In genomic region chr1:36824390-36824861, GRCh38 we compare ENCODE assay signal across 1 cellular context.
TF ChIP-seq lines count a peak whose summit lies in the region.

No MANE protein-coding gene starts in this region.

TF ChIP-seq in K562, 482 proteins besides CTCF, POLR2A, EP300 and RAD21 (continued from another document and continues in another):
- TF ChIP-seq, protein P1, sequence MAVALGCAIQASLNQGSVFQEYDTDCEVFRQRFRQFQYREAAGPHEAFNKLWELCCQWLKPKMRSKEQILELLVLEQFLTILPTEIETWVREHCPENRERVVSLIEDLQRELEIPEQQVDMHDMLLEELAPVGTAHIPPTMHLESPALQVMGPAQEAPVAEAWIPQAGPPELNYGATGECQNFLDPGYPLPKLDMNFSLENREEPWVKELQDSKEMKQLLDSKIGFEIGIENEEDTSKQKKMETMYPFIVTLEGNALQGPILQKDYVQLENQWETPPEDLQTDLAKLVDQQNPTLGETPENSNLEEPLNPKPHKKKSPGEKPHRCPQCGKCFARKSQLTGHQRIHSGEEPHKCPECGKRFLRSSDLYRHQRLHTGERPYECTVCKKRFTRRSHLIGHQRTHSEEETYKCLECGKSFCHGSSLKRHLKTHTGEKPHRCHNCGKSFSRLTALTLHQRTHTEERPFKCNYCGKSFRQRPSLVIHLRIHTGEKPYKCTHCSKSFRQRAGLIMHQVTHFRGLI (CRISPR knock-in tag; IDR thresholded peaks at IDR 0.05) = no peak
- no peak for TF ChIP-seq RERE (CRISPR knock-in tag; IDR thresholded peaks at IDR 0.05; ENCODE audit: borderline replicate concordance)
- no peak for TF ChIP-seq GMEB1 (CRISPR knock-in tag; IDR thresholded peaks at IDR 0.05)
- TF ChIP-seq ZNF512 (tag; IDR thresholded peaks at IDR 0.05) = no peak
- no peak for TF ChIP-seq HDAC6 (IDR thresholded peaks at IDR 0.05; ENCODE audit: low read depth, low read length)
- no peak for TF ChIP-seq ZBTB34 (CRISPR knock-in tag; IDR thresholded peaks at IDR 0.05)
- no peak for TF ChIP-seq ZNF583 (CRISPR knock-in tag; IDR thresholded peaks at IDR 0.05)
- TF ChIP-seq FOXK2 (conservative IDR thresholded peaks at IDR 0.05 in 1 of 2, IDR thresholded peaks at IDR 0.05 in 1 of 2; ENCODE audit: low read depth in 2 of 2) = no peak
- TF ChIP-seq HNRNPLL (IDR thresholded peaks at IDR 0.05; ENCODE audit: low read depth, low read length, poor library complexity, severe bottlenecking) = no peak
- TF ChIP-seq CXXC5 (CRISPR knock-in tag; IDR thresholded peaks at IDR 0.05) = 0 out of 2 replicates have a peak, but pooled peaks have one; percentile 14
- TF ChIP-seq XRCC5 (IDR thresholded peaks at IDR 0.05; ENCODE audit: low read depth, low read length) = no peak
- no peak for TF ChIP-seq NFRKB (IDR thresholded peaks at IDR 0.05; ENCODE audit: low read depth)
- TF ChIP-seq PTRF (tag; IDR thresholded peaks at IDR 0.05) = no peak
- TF ChIP-seq CBFA2T2 (conservative IDR thresholded peaks at IDR 0.05) = no peak
- TF ChIP-seq, protein P2, sequence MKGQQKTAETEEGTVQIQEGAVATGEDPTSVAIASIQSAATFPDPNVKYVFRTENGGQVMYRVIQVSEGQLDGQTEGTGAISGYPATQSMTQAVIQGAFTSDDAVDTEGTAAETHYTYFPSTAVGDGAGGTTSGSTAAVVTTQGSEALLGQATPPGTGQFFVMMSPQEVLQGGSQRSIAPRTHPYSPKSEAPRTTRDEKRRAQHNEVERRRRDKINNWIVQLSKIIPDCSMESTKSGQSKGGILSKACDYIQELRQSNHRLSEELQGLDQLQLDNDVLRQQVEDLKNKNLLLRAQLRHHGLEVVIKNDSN (CRISPR knock-in tag; IDR thresholded peaks at IDR 0.05) = no peak
- no peak for TF ChIP-seq SAFB (IDR thresholded peaks at IDR 0.05; ENCODE audit: borderline replicate concordance, low read depth, low read length)
- TF ChIP-seq, protein P3, sequence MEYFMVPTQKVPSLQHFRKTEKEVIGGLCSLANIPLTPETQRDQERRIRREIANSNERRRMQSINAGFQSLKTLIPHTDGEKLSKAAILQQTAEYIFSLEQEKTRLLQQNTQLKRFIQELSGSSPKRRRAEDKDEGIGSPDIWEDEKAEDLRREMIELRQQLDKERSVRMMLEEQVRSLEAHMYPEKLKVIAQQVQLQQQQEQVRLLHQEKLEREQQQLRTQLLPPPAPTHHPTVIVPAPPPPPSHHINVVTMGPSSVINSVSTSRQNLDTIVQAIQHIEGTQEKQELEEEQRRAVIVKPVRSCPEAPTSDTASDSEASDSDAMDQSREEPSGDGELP (CRISPR knock-in tag; IDR thresholded peaks at IDR 0.05; ENCODE audit: borderline replicate concordance) = no peak
- TF ChIP-seq LCOR (CRISPR knock-in tag; IDR thresholded peaks at IDR 0.05) = no peak
- TF ChIP-seq ZNF785 (CRISPR knock-in tag; IDR thresholded peaks at IDR 0.05) = no peak
- no peak for TF ChIP-seq ZBTB43 (CRISPR knock-in tag; IDR thresholded peaks at IDR 0.05)
- TF ChIP-seq POLR2G (IDR thresholded peaks at IDR 0.05; ENCODE audit: low read depth, low read length) = peak; percentile 66
- TF ChIP-seq BHLHE40 (IDR thresholded peaks at IDR 0.05; ENCODE audit: low read length) = no peak
- TF ChIP-seq, protein P4, sequence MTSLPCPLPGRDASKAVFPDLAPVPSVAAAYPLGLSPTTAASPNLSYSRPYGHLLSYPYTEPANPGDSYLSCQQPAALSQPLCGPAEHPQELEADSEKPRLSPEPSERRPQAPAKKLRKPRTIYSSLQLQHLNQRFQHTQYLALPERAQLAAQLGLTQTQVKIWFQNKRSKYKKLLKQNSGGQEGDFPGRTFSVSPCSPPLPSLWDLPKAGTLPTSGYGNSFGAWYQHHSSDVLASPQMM (CRISPR knock-in tag; IDR thresholded peaks at IDR 0.05) = no peak
- no peak for TF ChIP-seq SETDB1 (IDR thresholded peaks at IDR 0.05; ENCODE audit: low read length)
- TF ChIP-seq NFYB (IDR thresholded peaks at IDR 0.05; ENCODE audit: extremely low read depth, insufficient read length) = no peak
- no peak for TF ChIP-seq CCAR2 (IDR thresholded peaks at IDR 0.05; ENCODE audit: low read depth, low read length)
- no peak for TF ChIP-seq CBX8 (IDR thresholded peaks at IDR 0.05; ENCODE audit: borderline replicate concordance, extremely low read depth, low read depth, low read length, poor library complexity, severe bottlenecking)
- TF ChIP-seq HNRNPH1 (optimal IDR thresholded peaks at IDR 0.05; ENCODE audit: low read depth, low read length) = no peak
- TF ChIP-seq RCOR1 (IDR thresholded peaks at IDR 0.05; ENCODE audit: borderline replicate concordance in 1 of 2, low read depth in 2 of 2, low read length in 2 of 2) = peak in 1 of 2 experiments; percentile 55; a peak in 1 of 4 replicates
- TF ChIP-seq MTA3 (IDR thresholded peaks at IDR 0.05; ENCODE audit: borderline replicate concordance) = no peak
- TF ChIP-seq ASH1L (IDR thresholded peaks at IDR 0.05; ENCODE audit: borderline replicate concordance, low read depth, partially characterized antibody) = no peak
- TF ChIP-seq ZNF212 (CRISPR knock-in tag; IDR thresholded peaks at IDR 0.05) = no peak
- TF ChIP-seq, protein P5, sequence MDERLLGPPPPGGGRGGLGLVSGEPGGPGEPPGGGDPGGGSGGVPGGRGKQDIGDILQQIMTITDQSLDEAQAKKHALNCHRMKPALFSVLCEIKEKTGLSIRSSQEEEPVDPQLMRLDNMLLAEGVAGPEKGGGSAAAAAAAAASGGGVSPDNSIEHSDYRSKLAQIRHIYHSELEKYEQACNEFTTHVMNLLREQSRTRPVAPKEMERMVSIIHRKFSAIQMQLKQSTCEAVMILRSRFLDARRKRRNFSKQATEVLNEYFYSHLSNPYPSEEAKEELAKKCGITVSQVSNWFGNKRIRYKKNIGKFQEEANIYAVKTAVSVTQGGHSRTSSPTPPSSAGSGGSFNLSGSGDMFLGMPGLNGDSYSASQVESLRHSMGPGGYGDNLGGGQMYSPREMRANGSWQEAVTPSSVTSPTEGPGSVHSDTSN (CRISPR knock-in tag; IDR thresholded peaks at IDR 0.05; ENCODE audit: low read depth) = no peak
- TF ChIP-seq, protein P5 (tag; conservative IDR thresholded peaks at IDR 0.05; ENCODE audit: low read depth) = no peak
- no peak for TF ChIP-seq ZNF143 (CRISPR knock-in tag; IDR thresholded peaks at IDR 0.05)
- peak; percentile 63 for TF ChIP-seq MEIS2 (IDR thresholded peaks at IDR 0.05; ENCODE audit: partially characterized antibody)
- no peak for TF ChIP-seq ETS2 (tag; IDR thresholded peaks at IDR 0.05; ENCODE audit: borderline replicate concordance, poor library complexity, severe bottlenecking)
- no peak for TF ChIP-seq HMG20B (CRISPR knock-in tag; IDR thresholded peaks at IDR 0.05)
- peak; percentile 48; the same call in 1 of the 2 replicates for TF ChIP-seq ZNF584 (CRISPR knock-in tag; IDR thresholded peaks at IDR 0.05; ENCODE audit: low read depth)
- TF ChIP-seq NONO (IDR thresholded peaks at IDR 0.05; ENCODE audit: low read depth in 2 of 2, low read length in 1 of 2) = no peak
- TF ChIP-seq, protein P6, sequence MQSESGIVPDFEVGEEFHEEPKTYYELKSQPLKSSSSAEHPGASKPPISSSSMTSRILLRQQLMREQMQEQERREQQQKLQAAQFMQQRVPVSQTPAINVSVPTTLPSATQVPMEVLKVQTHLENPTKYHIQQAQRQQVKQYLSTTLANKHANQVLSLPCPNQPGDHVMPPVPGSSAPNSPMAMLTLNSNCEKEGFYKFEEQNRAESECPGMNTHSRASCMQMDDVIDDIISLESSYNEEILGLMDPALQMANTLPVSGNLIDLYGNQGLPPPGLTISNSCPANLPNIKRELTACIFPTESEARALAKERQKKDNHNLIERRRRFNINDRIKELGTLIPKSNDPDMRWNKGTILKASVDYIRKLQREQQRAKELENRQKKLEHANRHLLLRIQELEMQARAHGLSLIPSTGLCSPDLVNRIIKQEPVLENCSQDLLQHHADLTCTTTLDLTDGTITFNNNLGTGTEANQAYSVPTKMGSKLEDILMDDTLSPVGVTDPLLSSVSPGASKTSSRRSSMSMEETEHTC (IDR thresholded peaks at IDR 0.05) = no peak
